In genomic region chr1:245060684-245061374, GRCh38 we compare ENCODE assay signal across 1 cellular context.
A peak's percentile ranks its signal among the peaks of the same experiment; 100 is the strongest.
TF ChIP-seq lines count a peak whose summit lies in the region.

No MANE protein-coding gene starts in this region.

TF ChIP-seq in HEK293, 187 proteins besides CTCF, POLR2A, EP300 and RAD21 (continued from another document and continues in another):
- TF ChIP-seq ZBTB10 (tag by site-specific recombination; IDR thresholded peaks at IDR 0.05) (no peak), ZNF549 (tag by site-specific recombination; IDR thresholded peaks at IDR 0.05) (no peak), ZNF747 (tag by site-specific recombination; IDR thresholded peaks at IDR 0.05) (no peak), ZNF501 (tag by site-specific recombination; IDR thresholded peaks at IDR 0.05) (0 out of 2 replicates have a peak, but pooled peaks have one; percentile 4), ZNF843 (tag by site-specific recombination; IDR thresholded peaks at IDR 0.05) (0 out of 2 replicates have a peak, but pooled peaks have one; percentile 22), ZXDB (tag by site-specific recombination; IDR thresholded peaks at IDR 0.05) (no peak), IKZF3 (tag by site-specific recombination; IDR thresholded peaks at IDR 0.05) (peak; percentile 70), ZSCAN18 (tag by site-specific recombination; IDR thresholded peaks at IDR 0.05) (no peak), ZNF624 (tag by site-specific recombination; IDR thresholded peaks at IDR 0.05) (no peak), PRDM6 (tag by site-specific recombination; IDR thresholded peaks at IDR 0.05) (peak; percentile 77), ZNF629 (tag by site-specific recombination; IDR thresholded peaks at IDR 0.05) (no peak), ZNF335 (tag by site-specific recombination; conservative IDR thresholded peaks at IDR 0.05) (no peak), ZNF626 (tag by site-specific recombination; IDR thresholded peaks at IDR 0.05) (no peak), ZNF449 (tag by site-specific recombination; IDR thresholded peaks at IDR 0.05) (0 out of 2 replicates have a peak, but pooled peaks have one; percentile 17), KLF9 (tag by site-specific recombination; IDR thresholded peaks at IDR 0.05; ENCODE audit: low read depth) (no peak), TCF7L2 (IDR thresholded peaks at IDR 0.05; ENCODE audit: borderline replicate concordance, low read depth, low read length) (no peak), ZNF776 (tag by site-specific recombination; IDR thresholded peaks at IDR 0.05; ENCODE audit: borderline replicate concordance) (no peak), ZNF791 (tag by site-specific recombination; IDR thresholded peaks at IDR 0.05) (no peak), ZNF645 (tag by site-specific recombination; IDR thresholded peaks at IDR 0.05) (no peak), ZNF19 (tag by site-specific recombination; IDR thresholded peaks at IDR 0.05; ENCODE audit: low read depth) (no peak), ZNF239 (tag by site-specific recombination; IDR thresholded peaks at IDR 0.05) (no peak), SETDB1 (IDR thresholded peaks at IDR 0.05; ENCODE audit: insufficient read length, low read length) (no peak), ZNF521 (tag by site-specific recombination; IDR thresholded peaks at IDR 0.05) (no peak), ZNF362 (tag by site-specific recombination; IDR thresholded peaks at IDR 0.05) (no peak), PATZ1 (tag by site-specific recombination; IDR thresholded peaks at IDR 0.05) (no peak), ZNF311 (tag by site-specific recombination; IDR thresholded peaks at IDR 0.05; ENCODE audit: borderline replicate concordance) (no peak), ZNF510 (tag by site-specific recombination; IDR thresholded peaks at IDR 0.05; ENCODE audit: insufficient replicate concordance) (no peak), ZNF664 (tag by site-specific recombination; IDR thresholded peaks at IDR 0.05) (no peak), SP3 (tag by site-specific recombination; IDR thresholded peaks at IDR 0.05) (no peak), PRDM1 (tag by site-specific recombination; IDR thresholded peaks at IDR 0.05) (no peak), ZNF513 (tag by site-specific recombination; IDR thresholded peaks at IDR 0.05) (peak; percentile 60), ZBTB26 (tag by site-specific recombination; optimal IDR thresholded peaks at IDR 0.05) (no peak), ZFP37 (tag by site-specific recombination; IDR thresholded peaks at IDR 0.05) (no peak), ZNF555 (tag by site-specific recombination; conservative IDR thresholded peaks at IDR 0.05) (no peak), ZNF518A (tag by site-specific recombination; conservative IDR thresholded peaks at IDR 0.05; ENCODE audit: low read depth) (peak; percentile 33), SP2 (tag by site-specific recombination; IDR thresholded peaks at IDR 0.05) (no peak), SCRT2 (tag by site-specific recombination; IDR thresholded peaks at IDR 0.05) (no peak), ZNF433 (tag by site-specific recombination; IDR thresholded peaks at IDR 0.05; ENCODE audit: low read depth) (no peak), BCL11A (tag by site-specific recombination; IDR thresholded peaks at IDR 0.05; ENCODE audit: low read depth) (no peak), ZNF830 (tag by site-specific recombination; IDR thresholded peaks at IDR 0.05; ENCODE audit: low read depth) (no peak), ZBTB21 (tag by site-specific recombination; IDR thresholded peaks at IDR 0.05) (no peak), ZNF48 (tag by site-specific recombination; IDR thresholded peaks at IDR 0.05) (no peak), OSR2 (tag by site-specific recombination; IDR thresholded peaks at IDR 0.05) (no peak; the same call in none of the 2 replicates), HOXD13 (CRISPR knock-in tag; IDR thresholded peaks at IDR 0.05; ENCODE audit: borderline replicate concordance) (no peak), HOXC10 (CRISPR knock-in tag; IDR thresholded peaks at IDR 0.05) (no peak), ZNF175 (tag by site-specific recombination; IDR thresholded peaks at IDR 0.05) (no peak)
